ENCODE assay signal across 15 cellular contexts in genomic region chr16:14205666-14206065, GRCh38.
DNase-seq lines count a peak whose midpoint lies in the region; ATAC-seq and TF ChIP-seq lines count a peak whose summit lies in the region.
"Had no signal": no experiment of that assay in that cellular context is flagged by ENCODE, and none has a peak within 500 bp of the region (broad histone marks: within the 10 kb centered on the region; RNA-seq: fewer than 3 reads in every experiment).

No MANE protein-coding gene starts in this region.

- CTCF ChIA-PET in activated CD4-positive, alpha-beta memory T cell treated with anti-CD3 and anti-CD28 coated beads for 36 hours (lab: Charles Lee) = no interaction called here
- CTCF ChIA-PET in activated CD4-positive, alpha-beta memory T cell treated with anti-CD3 and anti-CD28 coated beads, Interleukin-2, amount 10 ng/mL, durations not matched to agents 7 days and 5 days (lab: Charles Lee) = no interaction called here

- in situ Hi-C loops in astrocyte of the spinal cord (cut with HindIII; ENCODE audit: low sequenced_read_pairs) = no loop called here

- no peaks in the 10 kb centered on the region for H3K27me3 Mint-ChIP-seq in activated CD4-positive, alpha-beta memory T cell treated with anti-CD3 and anti-CD28 coated beads for 36 hours
- H3K27me3 Mint-ChIP-seq in activated CD4-positive, alpha-beta memory T cell treated with anti-CD3 and anti-CD28 coated beads, Interleukin-2, amount 10 ng/mL, durations not matched to agents 7 days and 5 days = no peaks in the 10 kb centered on the region

- H3K9me3 Mint-ChIP-seq in activated CD4-positive, alpha-beta memory T cell treated with anti-CD3 and anti-CD28 coated beads for 36 hours = no peaks in the 10 kb centered on the region
- H3K9me3 Mint-ChIP-seq in activated CD4-positive, alpha-beta memory T cell treated with anti-CD3 and anti-CD28 coated beads, Interleukin-2, amount 10 ng/mL, durations not matched to agents 7 days and 5 days = no peaks in the 10 kb centered on the region

- no peak overlapping the region for H3K4me3 Mint-ChIP-seq in activated CD4-positive, alpha-beta memory T cell treated with anti-CD3 and anti-CD28 coated beads for 36 hours
- H3K4me3 Mint-ChIP-seq in activated CD4-positive, alpha-beta memory T cell treated with anti-CD3 and anti-CD28 coated beads, Interleukin-2, amount 10 ng/mL, durations not matched to agents 7 days and 5 days = no peak overlapping the region

- intact Hi-C loops in activated CD4-positive, alpha-beta memory T cell treated with anti-CD3 and anti-CD28 coated beads for 36 hours (cut with micrococcal nuclease) = no loop called here

- no peak overlapping the region for H3K27ac Mint-ChIP-seq in activated CD4-positive, alpha-beta memory T cell treated with anti-CD3 and anti-CD28 coated beads for 36 hours
- no peak overlapping the region for H3K27ac Mint-ChIP-seq in activated CD4-positive, alpha-beta memory T cell treated with anti-CD3 and anti-CD28 coated beads, Interleukin-2, amount 10 ng/mL, durations not matched to agents 7 days and 5 days

- TF ChIP-seq CTCF in astrocyte of the spinal cord (IDR thresholded peaks at IDR 0.05; ENCODE audit: low read depth, low read length) = no peak

- peak; percentile 22 for DNase-seq in activated CD4-positive, alpha-beta memory T cell treated with anti-CD3 and anti-CD28 coated beads for 36 hours
- DNase-seq in activated CD4-positive, alpha-beta memory T cell treated with anti-CD3 and anti-CD28 coated beads, Interleukin-2, amount 10 ng/mL, durations not matched to agents 7 days and 5 days = no peak
- DNase-seq in astrocyte of the spinal cord (ENCODE audit: low read depth, low spot score) (peak; percentile 11), iris pigment epithelial cell (ENCODE audit: low read depth) (peak; percentile 58)
- DNase-seq: COR-L47, DMS153, NCI-H1436 treated with DMSO at 0.1 percent for 48 hours, NCI-H2081, NCI-H524 treated with DMSO at 0.1 percent for 48 hours had no signal

- ATAC-seq in HG02852 (IDR thresholded peaks at IDR 0.05; ENCODE audit: unreplicated experiment) = peak; percentile 59
- ATAC-seq in HG03175 (IDR thresholded peaks at IDR 0.05; ENCODE audit: unreplicated experiment) = no peak
- no peak for ATAC-seq in HG03135 (IDR thresholded peaks at IDR 0.05; ENCODE audit: unreplicated experiment)
- ATAC-seq in GM19328 (IDR thresholded peaks at IDR 0.05; ENCODE audit: unreplicated experiment) = no peak

- peaks cover 6% of the 10 kb centered on the region for H3K4me1 Mint-ChIP-seq in activated CD4-positive, alpha-beta memory T cell treated with anti-CD3 and anti-CD28 coated beads for 36 hours (ENCODE audit: low read depth)
- peaks cover 15% of the 10 kb centered on the region for H3K4me1 Mint-ChIP-seq in activated CD4-positive, alpha-beta memory T cell treated with anti-CD3 and anti-CD28 coated beads, Interleukin-2, amount 10 ng/mL, durations not matched to agents 7 days and 5 days

- H3K36me3 Mint-ChIP-seq in activated CD4-positive, alpha-beta memory T cell treated with anti-CD3 and anti-CD28 coated beads for 36 hours = no peaks in the 10 kb centered on the region
- H3K36me3 Mint-ChIP-seq in activated CD4-positive, alpha-beta memory T cell treated with anti-CD3 and anti-CD28 coated beads, Interleukin-2, amount 10 ng/mL, durations not matched to agents 7 days and 5 days (ENCODE audit: low read depth) = no peaks in the 10 kb centered on the region

- no peak overlapping the region for H3K4me3 ChIP-seq in astrocyte of the spinal cord (ENCODE audit: low read depth, low read length)
- H3K4me3 ChIP-seq: HAP-1, SJSA1 had no signal

- POLR2A ChIA-PET in activated CD4-positive, alpha-beta memory T cell treated with anti-CD3 and anti-CD28 coated beads for 36 hours (lab: Charles Lee) = no interaction called here
- POLR2A ChIA-PET in activated CD4-positive, alpha-beta memory T cell treated with anti-CD3 and anti-CD28 coated beads, Interleukin-2, amount 10 ng/mL, durations not matched to agents 7 days and 5 days (lab: Charles Lee) = interaction anchor here (0.6 kb wide), 1 partner anchor 173 kb away, joined by 3 read pairs; no protein-coding TSS in a partner anchor
